ENCODE assay signal across 8 cellular contexts in genomic region chr15:94306700-94307650, GRCh38.
DNase-seq lines count a peak whose midpoint lies in the region; ATAC-seq and TF ChIP-seq lines count a peak whose summit lies in the region.

No MANE protein-coding gene starts in this region.

- no peaks in the 10 kb centered on the region for H3K27me3 Mint-ChIP-seq in activated naive CD4-positive, alpha-beta T cell treated with anti-CD3 and anti-CD28 coated beads, Interleukin-2, amount 50 U/mL, for 24 hours

- 69 to 76% methylated on average over 13 of the region's 13 CpGs for WGBS in aorta, 2 donors

- no peaks in the 10 kb centered on the region for H3K27me3 ChIP-seq in aorta (ENCODE audit: control insufficient read depth in 1 of 2, insufficient read depth in 2 of 2, low read length in 1 of 2)

- H3K9me3 ChIP-seq in aorta (ENCODE audit: control insufficient read depth, low read length), result no peaks in the 10 kb centered on the region

- H3K27ac Mint-ChIP-seq in activated naive CD4-positive, alpha-beta T cell treated with anti-CD3 and anti-CD28 coated beads, Interleukin-2, amount 50 U/mL, for 24 hours, result peak overlapping the region; percentile 27

- ATAC-seq in HG03060 (IDR thresholded peaks at IDR 0.05; ENCODE audit: low read depth, unreplicated experiment), result peak; percentile 93
- peak; percentile 91 for ATAC-seq in omental fat pad (ENCODE audit: low FRiP score)
- no peak for ATAC-seq in aorta (ENCODE audit: low FRiP score)

- H3K9me3 Mint-ChIP-seq in activated naive CD4-positive, alpha-beta T cell treated with anti-CD3 and anti-CD28 coated beads, Interleukin-2, amount 50 U/mL, for 24 hours, result peaks cover 5% of the 10 kb centered on the region

- no peaks in the 10 kb centered on the region for H3K36me3 ChIP-seq in aorta (ENCODE audit: control insufficient read depth in 1 of 2, insufficient read depth in 2 of 2, low read length in 1 of 2)

- H3K4me1 ChIP-seq in aorta (ENCODE audit: control insufficient read depth in 1 of 2, insufficient read depth in 2 of 2, low read length in 2 of 2), result no peaks in the 10 kb centered on the region

- H3K4me3 Mint-ChIP-seq in activated naive CD4-positive, alpha-beta T cell treated with anti-CD3 and anti-CD28 coated beads, Interleukin-2, amount 50 U/mL, for 24 hours, result no peak overlapping the region

- peaks cover 29% of the 10 kb centered on the region for H3K36me3 Mint-ChIP-seq in activated naive CD4-positive, alpha-beta T cell treated with anti-CD3 and anti-CD28 coated beads, Interleukin-2, amount 50 U/mL, for 24 hours

- H3K4me3 ChIP-seq in aorta (ENCODE audit: low read length in 2 of 2), result no peak overlapping the region

- intact Hi-C loops in aorta (cut with DNase I), result no loop called here

- DNase-seq in activated naive CD4-positive, alpha-beta T cell treated with Interleukin-2 at 50 U/mL for 16 hours, result no peak
- DNase-seq in UCSD-AML1 (lab: John Stamatoyannopoulos, UW; ENCODE audit: unreplicated experiment) (peak; percentile 26), omental fat pad (ENCODE audit: low spot score) (no peak), aorta (no peak), epidermal melanocyte (ENCODE audit: insufficient read length, low spot score) (no peak)
- no peak for DNase-seq in stimulated activated CD4-positive, alpha-beta T cell treated with anti-CD3 and anti-CD28 coated beads, Interleukin-4, amount 100 ng/mL, for 4 hours

- H3K4me1 Mint-ChIP-seq in activated naive CD4-positive, alpha-beta T cell treated with anti-CD3 and anti-CD28 coated beads, Interleukin-2, amount 50 U/mL, for 24 hours, result peaks cover 29% of the 10 kb centered on the region

- no peak for TF ChIP-seq CTCF in omental fat pad (IDR thresholded peaks at IDR 0.05)

- H3K27ac ChIP-seq in aorta (ENCODE audit: low read depth in 1 of 2, low read length in 2 of 2), result no peak overlapping the region
